ENCODE assay signal across 21 cellular contexts in the genomic region with DNA sequence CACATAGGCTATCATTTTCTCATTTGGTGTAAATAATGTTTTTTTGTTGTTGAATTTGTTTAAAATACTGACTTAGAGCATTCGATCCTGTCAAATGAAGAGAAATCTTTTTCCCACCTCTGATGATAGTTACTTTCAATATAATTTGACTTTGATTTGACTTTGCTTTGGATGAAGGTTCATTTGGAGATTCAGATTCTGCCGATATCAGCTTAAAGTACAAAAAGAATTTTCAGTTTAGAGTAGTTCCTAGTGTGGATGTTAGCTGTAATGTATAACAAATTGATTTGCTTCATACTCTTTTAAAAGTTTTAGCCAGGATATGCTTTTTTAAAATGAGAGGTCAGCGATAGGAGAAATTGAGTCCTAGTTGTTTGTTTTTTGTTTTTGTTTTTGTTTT. TPM values are rescaled to one million over a fixed set of nuclear protein-coding genes. Genes with fewer than 3 reads are reported as not detected.
DNase-seq lines count a peak whose midpoint lies in the region; ATAC-seq, FAIRE-seq and TF ChIP-seq lines count a peak whose summit lies in the region.
"Had no signal": no experiment of that assay in that cellular context is flagged by ENCODE, and none has a peak within 500 bp of the region (broad histone marks: within the 10 kb centered on the region; RNA-seq: fewer than 3 reads in every experiment).

No MANE protein-coding gene starts in this region.

- H2AFZ ChIP-seq in astrocyte (ENCODE audit: low read depth, low read length): no peak overlapping the region

- H3K36me3 ChIP-seq in CD8-positive, alpha-beta memory T cell (ENCODE audit: insufficient read depth, low read length): no peaks in the 10 kb centered on the region
- H3K36me3 ChIP-seq in astrocyte (ENCODE audit: insufficient read depth, low read length) (peaks cover 3% of the 10 kb centered on the region), subcutaneous abdominal adipose tissue (ENCODE audit: control insufficient read depth in 5 of 5, insufficient read depth in 5 of 5, low read length in 5 of 5) (peaks cover 0 to 8% (median 3%) of the 10 kb centered on the region in 5 donors), psoas muscle (ENCODE audit: insufficient read depth in 1 of 2, low read depth in 1 of 2) (no peaks in the 10 kb centered on the region)

- CTCF ChIA-PET in CD8-positive, alpha-beta memory T cell (lab: Charles Lee): no interaction called here

- TF ChIP-seq CTCF in astrocyte (IDR thresholded peaks at IDR 0.05; ENCODE audit: insufficient read depth, low read depth, low read length) (no peak), mesothelial cell of epicardium (IDR thresholded peaks at IDR 0.05; ENCODE audit: unreplicated experiment) (no peak), psoas muscle (IDR thresholded peaks at IDR 0.05) (no peak)

- no peak overlapping the region for H3K27ac ChIP-seq in CD8-positive, alpha-beta memory T cell (ENCODE audit: low read depth, low read length)
- no peak overlapping the region for H3K27ac ChIP-seq in astrocyte (ENCODE audit: low read depth, low read length)
- H3K27ac ChIP-seq in subcutaneous abdominal adipose tissue (ENCODE audit: low read depth, low read length): peak overlapping the region; percentile 77
- H3K27ac ChIP-seq in psoas muscle: no peak overlapping the region

- no peak for ATAC-seq in psoas muscle
- no peak for ATAC-seq in HG02870 (IDR thresholded peaks at IDR 0.05; ENCODE audit: unreplicated experiment)
- no peak for ATAC-seq in HG03108 (IDR thresholded peaks at IDR 0.05; ENCODE audit: unreplicated experiment)

- no peaks in the 10 kb centered on the region for H3K9me3 Mint-ChIP-seq in CD8-positive, alpha-beta memory T cell
- H3K9me3 Mint-ChIP-seq in astrocyte (ENCODE audit: unreplicated experiment): no peaks in the 10 kb centered on the region
- no peaks in the 10 kb centered on the region for H3K9me3 Mint-ChIP-seq in mesothelial cell of epicardium
- H3K9me3 Mint-ChIP-seq: CD14-positive monocyte, H9, HFFc6 had no signal

- no peak overlapping the region for H3K4me3 Mint-ChIP-seq in CD8-positive, alpha-beta memory T cell
- H3K4me3 Mint-ChIP-seq in astrocyte (ENCODE audit: unreplicated experiment): peak overlapping the region; percentile 14
- no peak overlapping the region for H3K4me3 Mint-ChIP-seq in mesothelial cell of epicardium
- H3K4me3 Mint-ChIP-seq: B cell, CD14-positive monocyte, H9, HFFc6 had no signal

- peaks cover 0 to 19% (median 0%) of the 10 kb centered on the region in 3 donors for H3K36me3 Mint-ChIP-seq in CD8-positive, alpha-beta memory T cell
- peaks cover 2% of the 10 kb centered on the region for H3K36me3 Mint-ChIP-seq in astrocyte (ENCODE audit: low read depth, unreplicated experiment)
- H3K36me3 Mint-ChIP-seq in mesothelial cell of epicardium: no peaks in the 10 kb centered on the region

- DNase-seq in CD8-positive, alpha-beta memory T cell: no peak
- DNase-seq in astrocyte (ENCODE audit: low read depth) (no peak), mesothelial cell of epicardium (ENCODE audit: low spot score in 2 of 2, unreplicated experiment in 2 of 2) (no peak), psoas muscle (no peak)
- DNase-seq: DMS79, H9, HFFc6, KG1, NCI-H1092, NCI-H1436, NCI-H187 treated with DMSO at 0.1 percent for 48 hours, NCI-H2227 treated with DMSO at 0.1 percent for 48 hours, NCI-H510A, SIG-M5, SK-N-SH had no signal

- peaks cover 85% of the 10 kb centered on the region for H3K79me2 ChIP-seq in astrocyte (ENCODE audit: insufficient read depth, low read length)

- intact Hi-C loops in psoas muscle (cut with DNase I): no loop called here

- no peak overlapping the region for H3K4me2 ChIP-seq in astrocyte (ENCODE audit: low read length)
- H3K4me2 ChIP-seq: SK-N-SH had no signal

- WGBS in psoas muscle, 3 donors: 75 to 88% (median 87%) methylated on average over 3 of the region's 3 CpGs

- no peaks in the 10 kb centered on the region for H3K27me3 Mint-ChIP-seq in CD8-positive, alpha-beta memory T cell
- H3K27me3 Mint-ChIP-seq in astrocyte (ENCODE audit: low read depth, unreplicated experiment): no peaks in the 10 kb centered on the region
- no peaks in the 10 kb centered on the region for H3K27me3 Mint-ChIP-seq in mesothelial cell of epicardium (ENCODE audit: low read depth)
- H3K27me3 Mint-ChIP-seq: B cell had no signal

- no peak overlapping the region for H3K4me3 ChIP-seq in CD8-positive, alpha-beta memory T cell (ENCODE audit: low read length)
- H3K4me3 ChIP-seq in astrocyte (ENCODE audit: insufficient read depth, low read depth, low read length): no peak overlapping the region
- H3K4me3 ChIP-seq in subcutaneous abdominal adipose tissue (ENCODE audit: low read depth in 1 of 5, low read length in 5 of 5): peak overlapping the region in 1 of 5 donors; percentile 15
- no peak overlapping the region for H3K4me3 ChIP-seq in psoas muscle

- H3K9me3 ChIP-seq in CD8-positive, alpha-beta memory T cell (ENCODE audit: low read length): no peaks in the 10 kb centered on the region
- H3K9me3 ChIP-seq in astrocyte (ENCODE audit: insufficient read depth, low read depth, low read length) (no peaks in the 10 kb centered on the region), subcutaneous abdominal adipose tissue (ENCODE audit: control insufficient read depth in 5 of 5, low read length in 5 of 5) (no peaks in the 10 kb centered on the region), psoas muscle (no peaks in the 10 kb centered on the region)
- H3K9me3 ChIP-seq: SK-N-SH had no signal

- POLR2A ChIA-PET in CD8-positive, alpha-beta memory T cell (lab: Charles Lee): no interaction called here

- peaks cover 4% of the 10 kb centered on the region for H3K4me1 ChIP-seq in CD8-positive, alpha-beta memory T cell (ENCODE audit: insufficient read depth, low read length)
- peaks cover 4% of the 10 kb centered on the region for H3K4me1 ChIP-seq in astrocyte (ENCODE audit: insufficient read depth, low read length)
- H3K4me1 ChIP-seq in subcutaneous abdominal adipose tissue (ENCODE audit: control insufficient read depth in 5 of 5, insufficient read depth in 5 of 5, low read length in 5 of 5): peaks cover 6 to 38% (median 31%) of the 10 kb centered on the region in 5 donors
- peaks cover 10% of the 10 kb centered on the region for H3K4me1 ChIP-seq in psoas muscle

- H4K20me1 ChIP-seq in astrocyte (ENCODE audit: insufficient read depth, low read length): peaks cover 69% of the 10 kb centered on the region

- peak overlapping the region in 5 of 8 donors; percentile 5 to 74 (median 27) for H3K27ac Mint-ChIP-seq in CD8-positive, alpha-beta memory T cell
- H3K27ac Mint-ChIP-seq in astrocyte (ENCODE audit: unreplicated experiment) (no peak overlapping the region), mesothelial cell of epicardium (peak overlapping the region; percentile 17)
- H3K27ac Mint-ChIP-seq: B cell, HFFc6 had no signal

- H3K9ac ChIP-seq in astrocyte (ENCODE audit: low read length): no peak overlapping the region
- peak overlapping the region in 2 of 5 donors; percentile 16 to 28 for H3K9ac ChIP-seq in subcutaneous abdominal adipose tissue (ENCODE audit: low read length in 5 of 5)
- H3K9ac ChIP-seq: SK-N-SH had no signal

- H3K4me1 Mint-ChIP-seq in CD8-positive, alpha-beta memory T cell: peaks cover 19 to 47% (median 41%) of the 10 kb centered on the region in 3 donors
- H3K4me1 Mint-ChIP-seq in astrocyte (ENCODE audit: low read depth, unreplicated experiment) (peaks cover 18% of the 10 kb centered on the region), mesothelial cell of epicardium (peaks cover 12% of the 10 kb centered on the region)
- H3K4me1 Mint-ChIP-seq: H9 had no signal

- H3K27me3 ChIP-seq in CD8-positive, alpha-beta memory T cell (ENCODE audit: insufficient read depth, low read length, poor library complexity, severe bottlenecking): no peaks in the 10 kb centered on the region
- H3K27me3 ChIP-seq in astrocyte (ENCODE audit: insufficient read depth, low read length): no peaks in the 10 kb centered on the region
- H3K27me3 ChIP-seq in subcutaneous abdominal adipose tissue (ENCODE audit: control insufficient read depth in 5 of 5, insufficient read depth in 4 of 5, low read length in 5 of 5): no peaks in the 10 kb centered on the region
- H3K27me3 ChIP-seq in psoas muscle (ENCODE audit: insufficient read depth in 3 of 3, low read length in 2 of 3): no peaks in the 10 kb centered on the region

- FAIRE-seq in astrocyte (lab: Jason Lieb, UNC): no peak
- FAIRE-seq: A204.1 had no signal

RNA-seq across cellular contexts. Expression of a gene that starts 9.9 kb away (rescaled TPM):
- total RNA-seq in CD8-positive, alpha-beta memory T cell: 10 to 100 TPM; 21.3 to 23.4 TPM
- 18.8 TPM for polyA plus RNA-seq in CD8-positive, alpha-beta memory T cell
- total RNA-seq in astrocyte (62.1 and 64.0 TPM in 2 replicates), mesothelial cell of epicardium (25.0 to 26.8 TPM (median 26.1 TPM) in 3 replicates), psoas muscle (10 to 100 TPM; 19.5 to 33.6 (median 28.9) TPM)
- 10 to 100 TPM; 14.5 to 24.7 (median 21.0) TPM for polyA plus RNA-seq in psoas muscle

RNA-seq across cellular contexts. Expression of a gene that starts 47.6 kb away (rescaled TPM):
- total RNA-seq in CD8-positive, alpha-beta memory T cell: 10 to 100 TPM; 66.3 to 70.0 TPM
- 37.5 TPM for polyA plus RNA-seq in CD8-positive, alpha-beta memory T cell
- 35.6 and 37.6 TPM in 2 replicates for total RNA-seq in astrocyte
- 42.9 to 45.7 TPM (median 43.5 TPM) in 3 replicates for total RNA-seq in mesothelial cell of epicardium
- total RNA-seq in psoas muscle: 10 to 100 TPM; 20.6 to 28.2 (median 24.5) TPM
- 10 to 100 TPM; 18.5 to 46.1 (median 32.4) TPM for polyA plus RNA-seq in psoas muscle

RNA-seq across cellular contexts. Expression of a gene that starts 57.2 kb away (rescaled TPM):
- total RNA-seq in CD8-positive, alpha-beta memory T cell: 10 to 100 TPM; 13.2 to 13.7 TPM
- 9.2 TPM for polyA plus RNA-seq in CD8-positive, alpha-beta memory T cell
- total RNA-seq in astrocyte (6.1 and 6.2 TPM in 2 replicates), mesothelial cell of epicardium (12.0 to 12.4 TPM (median 12.4 TPM) in 3 replicates), psoas muscle (10 to 100 TPM in 1 of 4 donors, 1 to 10 TPM in 3; 7.6 to 10.7 (median 9.3) TPM)
- polyA plus RNA-seq in psoas muscle: 1 to 10 TPM; 2.7 to 6.7 (median 3.3) TPM
